ENCODE assay signal across 18 cellular contexts in genomic region chr1:99725996-99726395, GRCh38.
"Had no signal": no experiment of that assay in that cellular context is flagged by ENCODE, and none has a peak within 500 bp of the region (broad histone marks: within the 10 kb centered on the region; RNA-seq: fewer than 3 reads in every experiment).

No MANE protein-coding gene starts in this region.

- H3K27me3 Mint-ChIP-seq: activated naive CD8-positive, alpha-beta T cell treated with anti-CD3 and anti-CD28 coated beads, Interleukin-2, amount 10 ng/mL, durations not matched to agents 7 days and 5 days; natural killer cell treated with Interleukin-12 subunit alpha and Interleukin-12 subunit beta and Interleukin-15 and Interleukin-18, amount 100 ng/mL, for 72 hours had no signal

- DNase-seq: activated CD4-positive, alpha-beta T cell treated with anti-CD3 and anti-CD28 coated beads, Interleukin-2, amount 50 U/mL, for 4 hours; activated naive CD8-positive, alpha-beta T cell treated with anti-CD3 and anti-CD28 coated beads, Interleukin-2, amount 10 ng/mL, durations not matched to agents 7 days and 5 days; amygdala; dermis blood vessel endothelial cell; effector memory CD4-positive, alpha-beta T cell; hypothalamus; nucleus accumbens; posterior cingulate gyrus; sigmoid colon; stimulated activated CD4-positive, alpha-beta T cell treated with anti-CD3 and anti-CD28 coated beads, Interleukin-4, amount 100 ng/mL, for 24 hours; stomach; T-helper 9 cell; upper lobe of left lung; WERI-Rb-1 had no signal

- H3K36me3 Mint-ChIP-seq: natural killer cell treated with Interleukin-12 subunit alpha and Interleukin-12 subunit beta and Interleukin-15 and Interleukin-18, amount 100 ng/mL, for 72 hours; stimulated activated effector memory CD8-positive, alpha-beta T cell treated with anti-CD3 and anti-CD28 coated beads, Interleukin-12 subunit alpha, Interleukin-12 subunit beta, amount 100 ng/mL, for 72 hours had no signal

- H3K4me1 Mint-ChIP-seq: activated naive CD8-positive, alpha-beta T cell treated with anti-CD3 and anti-CD28 coated beads, Interleukin-2, amount 10 ng/mL, durations not matched to agents 7 days and 5 days; mesothelial cell of epicardium; stimulated activated effector memory CD8-positive, alpha-beta T cell treated with anti-CD3 and anti-CD28 coated beads, Interleukin-12 subunit alpha, Interleukin-12 subunit beta, amount 100 ng/mL, for 72 hours had no signal

- H3K27ac ChIP-seq: sigmoid colon, stomach, upper lobe of left lung, WERI-Rb-1 had no signal

- H3K27ac Mint-ChIP-seq: activated naive CD8-positive, alpha-beta T cell treated with anti-CD3 and anti-CD28 coated beads, Interleukin-2, amount 10 ng/mL, durations not matched to agents 7 days and 5 days; mesothelial cell of epicardium; natural killer cell treated with Interleukin-12 subunit alpha and Interleukin-12 subunit beta and Interleukin-15 and Interleukin-18, amount 100 ng/mL, for 72 hours; stimulated activated effector memory CD8-positive, alpha-beta T cell treated with anti-CD3 and anti-CD28 coated beads, Interleukin-12 subunit alpha, Interleukin-12 subunit beta, amount 100 ng/mL, for 72 hours had no signal

- ATAC-seq: natural killer cell treated with Interleukin-12 subunit alpha and Interleukin-12 subunit beta and Interleukin-15 and Interleukin-18, amount 100 ng/mL, for 72 hours; stimulated activated effector memory CD8-positive, alpha-beta T cell treated with anti-CD3 and anti-CD28 coated beads, Interleukin-12 subunit alpha, Interleukin-12 subunit beta, amount 100 ng/mL, for 72 hours had no signal

- H3K4me3 ChIP-seq: lung, sigmoid colon, stomach, upper lobe of left lung had no signal

- H3K4me3 Mint-ChIP-seq: activated naive CD8-positive, alpha-beta T cell treated with anti-CD3 and anti-CD28 coated beads, Interleukin-2, amount 10 ng/mL, durations not matched to agents 7 days and 5 days; mesothelial cell of epicardium; natural killer cell treated with Interleukin-12 subunit alpha and Interleukin-12 subunit beta and Interleukin-15 and Interleukin-18, amount 100 ng/mL, for 72 hours; stimulated activated effector memory CD8-positive, alpha-beta T cell treated with anti-CD3 and anti-CD28 coated beads, Interleukin-12 subunit alpha, Interleukin-12 subunit beta, amount 100 ng/mL, for 72 hours had no signal

- H3K27me3 ChIP-seq: sigmoid colon, stomach, upper lobe of left lung had no signal

- H3K9me3 Mint-ChIP-seq: activated naive CD8-positive, alpha-beta T cell treated with anti-CD3 and anti-CD28 coated beads, Interleukin-2, amount 10 ng/mL, durations not matched to agents 7 days and 5 days; mesothelial cell of epicardium; natural killer cell treated with Interleukin-12 subunit alpha and Interleukin-12 subunit beta and Interleukin-15 and Interleukin-18, amount 100 ng/mL, for 72 hours; stimulated activated effector memory CD8-positive, alpha-beta T cell treated with anti-CD3 and anti-CD28 coated beads, Interleukin-12 subunit alpha, Interleukin-12 subunit beta, amount 100 ng/mL, for 72 hours had no signal
